ENCODE assay signal across 35 cellular contexts in genomic region chr9:74551266-74551665, GRCh38. TPM values are rescaled to one million over a fixed set of nuclear protein-coding genes. Genes with fewer than 3 reads are reported as not detected.
"Had no signal": no experiment of that assay in that cellular context is flagged by ENCODE, and none has a peak within 500 bp of the region (broad histone marks: within the 10 kb centered on the region; RNA-seq: fewer than 3 reads in every experiment).

No MANE protein-coding gene starts in this region.

- H3K9me3 ChIP-seq: adrenal gland, Peyer's patch, SJCRH30, SK-N-SH had no signal

- H3K4me3 ChIP-seq: adrenal gland, Peyer's patch, SJCRH30 had no signal

- H3K27me3 Mint-ChIP-seq: activated CD4-positive, alpha-beta T cell treated with anti-CD3 and anti-CD28 coated beads for 36 hours; activated CD4-positive, alpha-beta T cell treated with anti-CD3 and anti-CD28 coated beads, Interleukin-2, amount 10 ng/mL, durations not matched to agents 7 days and 5 days; activated T-cell treated with anti-CD3 and anti-CD28 coated beads, Interleukin-2, amount 50 U/mL, for 24 hours had no signal

- H3K27ac ChIP-seq: adrenal gland, brain microvascular endothelial cell, Peyer's patch, RWPE1, SJCRH30 had no signal

- FAIRE-seq: TTC549 had no signal

- H3K9me3 Mint-ChIP-seq: activated CD4-positive, alpha-beta T cell treated with anti-CD3 and anti-CD28 coated beads, Interleukin-2, amount 10 ng/mL, durations not matched to agents 7 days and 5 days; activated T-cell treated with anti-CD3 and anti-CD28 coated beads, Interleukin-2, amount 50 U/mL, for 24 hours; activated T-helper 2 cell treated with anti-CD3 and anti-CD28 coated beads, Interferon-gamma antibody, Interleukin-2, Interleukin-4, amounts not matched to agents 10 μg/mL and 5 μg/mL and 100 μg/mL, durations not matched to agents 14 hours and 24 hours and 36 hours; T-helper 1 cell treated with Interleukin-12 subunit alpha and Interleukin-12 subunit beta and Interleukin-4 antibody, amounts not matched to agents 30 μg/mL and 1 μg/mL, for 36 hours; T-helper 2 cell treated with Interferon-gamma antibody and Interleukin-4, amounts not matched to agents 5 μg/mL and 100 μg/mL, for 36 hours had no signal

- H3K27me3 ChIP-seq: adrenal gland, brain microvascular endothelial cell, Peyer's patch had no signal

- H3K27ac Mint-ChIP-seq: activated CD4-positive, alpha-beta T cell treated with anti-CD3 and anti-CD28 coated beads for 36 hours; activated CD4-positive, alpha-beta T cell treated with anti-CD3 and anti-CD28 coated beads, Interleukin-2, amount 10 ng/mL, durations not matched to agents 7 days and 5 days; activated CD8-positive, alpha-beta T cell treated with anti-CD3 and anti-CD28 coated beads, Interleukin-2, amount 10 ng/mL, durations not matched to agents 7 days and 5 days; activated naive CD4-positive, alpha-beta T cell treated with anti-CD3 and anti-CD28 coated beads, Interleukin-2, amount 50 U/mL, for 72 hours; activated T-cell treated with anti-CD3 and anti-CD28 coated beads, Interleukin-2, amount 50 U/mL, for 24 hours; activated T-helper 2 cell treated with anti-CD3 and anti-CD28 coated beads, Interferon-gamma antibody, Interleukin-2, Interleukin-4, amounts not matched to agents 10 μg/mL and 5 μg/mL and 100 μg/mL, durations not matched to agents 14 hours and 24 hours and 36 hours; T-helper 1 cell treated with Interleukin-12 subunit alpha and Interleukin-12 subunit beta and Interleukin-4 antibody, amounts not matched to agents 30 μg/mL and 1 μg/mL, for 36 hours; T-helper 2 cell treated with Interferon-gamma antibody and Interleukin-4, amounts not matched to agents 5 μg/mL and 100 μg/mL, for 36 hours; WTC11 had no signal

- H3K4me1 ChIP-seq: Peyer's patch, SJCRH30 had no signal

- H3K36me3 ChIP-seq: adrenal gland, brain microvascular endothelial cell, Peyer's patch, SJCRH30 had no signal

- H3K4me3 Mint-ChIP-seq: activated CD4-positive, alpha-beta T cell treated with anti-CD3 and anti-CD28 coated beads for 36 hours; activated CD4-positive, alpha-beta T cell treated with anti-CD3 and anti-CD28 coated beads, Interleukin-2, amount 10 ng/mL, durations not matched to agents 7 days and 5 days; activated CD8-positive, alpha-beta T cell treated with anti-CD3 and anti-CD28 coated beads, Interleukin-2, amount 10 ng/mL, durations not matched to agents 7 days and 5 days; activated T-cell treated with anti-CD3 and anti-CD28 coated beads, Interleukin-2, amount 50 U/mL, for 24 hours; T-helper 1 cell treated with Interleukin-12 subunit alpha and Interleukin-12 subunit beta and Interleukin-4 antibody, amounts not matched to agents 30 μg/mL and 1 μg/mL, for 36 hours; T-helper 2 cell treated with Interferon-gamma antibody and Interleukin-4, amounts not matched to agents 5 μg/mL and 100 μg/mL, for 36 hours; WTC11 had no signal

- DNase-seq: activated CD4-positive, alpha-beta T cell treated with anti-CD3 and anti-CD28 coated beads for 36 hours; activated CD4-positive, alpha-beta T cell treated with anti-CD3 and anti-CD28 coated beads, Interleukin-2, amount 10 ng/mL, durations not matched to agents 7 days and 5 days; activated CD4-positive, alpha-beta T cell treated with anti-CD3 and anti-CD28 coated beads, Interleukin-2, amount 50 U/mL, for 48 hours; activated CD8-positive, alpha-beta T cell treated with anti-CD3 and anti-CD28 coated beads, Interleukin-2, amount 10 ng/mL, durations not matched to agents 7 days and 5 days; activated gamma-delta T cell; activated naive CD4-positive, alpha-beta T cell treated with Interleukin-2 at 50 U/mL for 16 hours; activated T-cell treated with anti-CD3 and anti-CD28 coated beads, Interleukin-2, amount 50 U/mL, for 24 hours; adrenal gland; aorta; brain microvascular endothelial cell; Kasumi-1; KG1; MM.1S; MV-4-11; NCI-H1092; NCI-H1436 treated with DMSO at 0.1 percent for 48 hours; NCI-H1694 treated with DMSO at 0.1 percent for 48 hours; NCI-H2029; NCI-H345; NCI-H524 treated with DMSO at 0.1 percent for 48 hours; NCI-H748 treated with DMSO at 0.1 percent for 48 hours; NK-92 treated with Interleukin-12 subunit alpha and Interleukin-12 subunit beta, amount 100 ng/mL, for 24 hours; PC-3; Peyer's patch; SHP77; SJCRH30; SK-N-SH had no signal

- H3K4me1 Mint-ChIP-seq: activated CD4-positive, alpha-beta T cell treated with anti-CD3 and anti-CD28 coated beads for 36 hours; activated CD4-positive, alpha-beta T cell treated with anti-CD3 and anti-CD28 coated beads, Interleukin-2, amount 10 ng/mL, durations not matched to agents 7 days and 5 days had no signal

- H3K36me3 Mint-ChIP-seq: activated naive CD4-positive, alpha-beta T cell treated with anti-CD3 and anti-CD28 coated beads, Interleukin-2, amount 50 U/mL, for 72 hours; WTC11 had no signal

RNA-seq across cellular contexts. Expression of gene RORB, which starts 54.1 kb away (rescaled TPM):
- total RNA-seq: activated CD4-positive, alpha-beta T cell treated with anti-CD3 and anti-CD28 coated beads, Interleukin-2, amount 10 ng/mL, durations not matched to agents 7 days and 5 days; activated naive CD4-positive, alpha-beta T cell treated with anti-CD3 and anti-CD28 coated beads, Interleukin-2, amount 50 U/mL, for 72 hours; NCI-H460; PC-3; SJCRH30 had no signal
